Comparison of ENCODE assay signal across 25 cellular contexts in the genomic region with DNA sequence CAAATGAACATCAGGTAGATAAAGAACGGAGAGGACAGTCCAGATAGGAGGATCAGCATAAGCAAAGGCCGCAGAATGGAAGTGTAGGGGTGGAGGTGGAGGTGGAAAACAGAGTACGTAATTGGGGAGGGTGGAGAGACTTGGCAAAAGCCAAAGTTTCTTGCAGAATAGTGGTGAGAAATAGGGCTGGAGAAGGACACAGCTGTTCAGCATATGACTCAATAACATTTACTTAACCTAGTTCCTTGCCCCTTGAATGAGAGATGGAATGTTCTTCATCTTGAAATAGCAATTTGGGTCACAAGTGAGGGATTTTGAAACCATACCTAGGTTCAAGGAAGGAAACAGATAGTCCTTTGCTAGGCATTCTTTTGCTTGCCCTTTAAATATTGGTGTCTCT.
DNase-seq lines count a peak whose midpoint lies in the region; ATAC-seq and TF ChIP-seq lines count a peak whose summit lies in the region.
"Had no signal": no experiment of that assay in that cellular context is flagged by ENCODE, and none has a peak within 500 bp of the region (broad histone marks: within the 10 kb centered on the region; RNA-seq: fewer than 3 reads in every experiment).

No MANE protein-coding gene starts in this region.

- no peak for TF ChIP-seq CTCF in fibroblast of pulmonary artery (IDR thresholded peaks at IDR 0.05; ENCODE audit: low read length, missing control alignments)
- TF ChIP-seq CTCF in testis (IDR thresholded peaks at IDR 0.05), result no peak
- no peak for TF ChIP-seq CTCF in Calu3 (IDR thresholded peaks at IDR 0.05; ENCODE audit: unreplicated experiment)

- H3K4me3 Mint-ChIP-seq in Calu3 (ENCODE audit: low read depth, unreplicated experiment), result no peak overlapping the region
- no peak overlapping the region for H3K4me3 Mint-ChIP-seq in T-cell
- H3K4me3 Mint-ChIP-seq in activated naive CD4-positive, alpha-beta T cell treated with anti-CD3 and anti-CD28 coated beads, Interleukin-2, amount 10 ng/mL, durations not matched to agents 7 days and 5 days, result no peak overlapping the region
- H3K4me3 Mint-ChIP-seq: CD4-positive, alpha-beta memory T cell; nephron had no signal

- DNase-seq in amniotic epithelial cell (ENCODE audit: low read depth), result peak; percentile 59
- DNase-seq in fibroblast of pulmonary artery (ENCODE audit: low read depth), result peak; percentile 42
- DNase-seq in iris pigment epithelial cell (ENCODE audit: low read depth), result peak; percentile 94
- DNase-seq in testis, result peak; percentile 32
- no peak for DNase-seq in Calu3
- no peak for DNase-seq in caudate nucleus (lab: John Stamatoyannopoulos, UW)
- no peak for DNase-seq in T-cell
- DNase-seq in activated naive CD4-positive, alpha-beta T cell treated with anti-CD3 and anti-CD28 coated beads, Interleukin-2, amount 10 ng/mL, durations not matched to agents 7 days and 5 days, result no peak
- DNase-seq: activated CD4-positive, alpha-beta T cell treated with anti-CD3 and anti-CD28 coated beads, Interleukin-2, amount 50 U/mL, for 48 hours; activated CD4-positive, CD25-positive, alpha-beta regulatory T cell; activated effector memory CD4-positive, alpha-beta T cell treated with anti-CD3 and anti-CD28 coated beads, Interleukin-2, amount 50 U/mL, for 16 hours; adrenal gland; CD4-positive, alpha-beta memory T cell; cerebellar nuclear complex; glutamatergic neuron; midbrain; MV-4-11; NCI-H1694 treated with DMSO at 0.1 percent for 48 hours; NCI-H69; stimulated activated CD4-positive, alpha-beta T cell treated with anti-CD3 and anti-CD28 coated beads, Interleukin-1b, Interleukin-23, amount 100 ng/mL, for 48 hours; T1000 had no signal

- H3K27me3 ChIP-seq in testis, result no peaks in the 10 kb centered on the region
- H3K27me3 ChIP-seq: adrenal gland had no signal

- H3K36me3 Mint-ChIP-seq in Calu3 (ENCODE audit: insufficient read depth, unreplicated experiment) (no peaks in the 10 kb centered on the region), T-cell (no peaks in the 10 kb centered on the region)
- H3K36me3 Mint-ChIP-seq in activated naive CD4-positive, alpha-beta T cell treated with anti-CD3 and anti-CD28 coated beads, Interleukin-2, amount 10 ng/mL, durations not matched to agents 7 days and 5 days, result no peaks in the 10 kb centered on the region
- H3K36me3 Mint-ChIP-seq: CD4-positive, alpha-beta memory T cell had no signal

- intact Hi-C loops in testis (cut with DNase I; ENCODE audit: low total_unique reads), result loop anchor here (5.0 kb wide), 1 partner anchor 236 kb away; a partner anchor contains a TSS
- intact Hi-C loops in Calu3 (cut with micrococcal nuclease; ENCODE audit: unreplicated experiment), result no loop called here

- H3K4me1 Mint-ChIP-seq in Calu3 (ENCODE audit: low read depth, unreplicated experiment) (no peaks in the 10 kb centered on the region), T-cell (no peaks in the 10 kb centered on the region)
- H3K4me1 Mint-ChIP-seq in activated naive CD4-positive, alpha-beta T cell treated with anti-CD3 and anti-CD28 coated beads, Interleukin-2, amount 10 ng/mL, durations not matched to agents 7 days and 5 days, result no peaks in the 10 kb centered on the region
- H3K4me1 Mint-ChIP-seq: CD4-positive, alpha-beta memory T cell had no signal

- no peaks in the 10 kb centered on the region for H3K9me3 ChIP-seq in testis
- H3K9me3 ChIP-seq: adrenal gland, thoracic aorta had no signal

- BruUV-seq in Calu3 (replicated peaks; lab: Mats Ljungman, UMichigan), result no TSS peak

- no peak for ATAC-seq in T-cell (replicated peaks in 1 of 4)
- ATAC-seq: HCT116 had no signal

- H3K9me3 Mint-ChIP-seq in Calu3 (ENCODE audit: low read depth, unreplicated experiment) (peaks cover 3% of the 10 kb centered on the region), T-cell (no peaks in the 10 kb centered on the region)
- H3K9me3 Mint-ChIP-seq in activated naive CD4-positive, alpha-beta T cell treated with anti-CD3 and anti-CD28 coated beads, Interleukin-2, amount 10 ng/mL, durations not matched to agents 7 days and 5 days, result no peaks in the 10 kb centered on the region

- 65 to 72% methylated on average over 3 of the region's 3 CpGs for WGBS in testis, 2 donors

- CTCF ChIA-PET in Calu3 (lab: Charles Lee) (no interaction called here), T-cell (lab: Charles Lee) (no interaction called here)
- CTCF ChIA-PET in activated naive CD4-positive, alpha-beta T cell treated with anti-CD3 and anti-CD28 coated beads, Interleukin-2, amount 10 ng/mL, durations not matched to agents 7 days and 5 days (lab: Charles Lee), result no interaction called here

- POLR2A ChIA-PET in T-cell (lab: Charles Lee), result no interaction called here

- H3K4me1 ChIP-seq in testis, result peaks cover 18% of the 10 kb centered on the region
- H3K4me1 ChIP-seq: adrenal gland, parathyroid adenoma had no signal

- H3K4me3 ChIP-seq in fibroblast of pulmonary artery (replicated peaks; ENCODE audit: low read depth, low read length) (no peak overlapping the region), testis (no peak overlapping the region)
- H3K4me3 ChIP-seq: adrenal gland, thoracic aorta had no signal

- H3K27me3 Mint-ChIP-seq in Calu3 (ENCODE audit: unreplicated experiment) (peaks cover 10% of the 10 kb centered on the region), T-cell (peaks cover 0 to 2% of the 10 kb centered on the region in 2 donors)
- no peaks in the 10 kb centered on the region for H3K27me3 Mint-ChIP-seq in activated naive CD4-positive, alpha-beta T cell treated with anti-CD3 and anti-CD28 coated beads, Interleukin-2, amount 10 ng/mL, durations not matched to agents 7 days and 5 days
- H3K27me3 Mint-ChIP-seq: CD4-positive, alpha-beta memory T cell had no signal

- H3K27ac ChIP-seq in testis (peak overlapping the region in 1 of 2 donors; percentile 75), caudate nucleus (ENCODE audit: low read depth, low read length) (no peak overlapping the region)
- H3K27ac ChIP-seq: parathyroid adenoma, thoracic aorta had no signal

- H3K27ac Mint-ChIP-seq in Calu3 (ENCODE audit: unreplicated experiment) (no peak overlapping the region), T-cell (no peak overlapping the region)
- no peak overlapping the region for H3K27ac Mint-ChIP-seq in activated naive CD4-positive, alpha-beta T cell treated with anti-CD3 and anti-CD28 coated beads, Interleukin-2, amount 10 ng/mL, durations not matched to agents 7 days and 5 days
- H3K27ac Mint-ChIP-seq: CD4-positive, alpha-beta memory T cell; nephron had no signal

- no peak for TF ChIP-seq POLR2A in testis (IDR thresholded peaks at IDR 0.05)

- no peaks in the 10 kb centered on the region for H3K36me3 ChIP-seq in testis (ENCODE audit: low read depth, missing control alignments)
- H3K36me3 ChIP-seq: adrenal gland, thoracic aorta had no signal

Comparison
In these comparisons a context has a peak if more than half of its experiments do, and no peak if none do; other contexts are left out.
1. DNase-seq: peak in amniotic epithelial cell (single experiment), fibroblast of pulmonary artery (single experiment), iris pigment epithelial cell (single experiment) and testis (single experiment); none in Calu3 (single experiment), caudate nucleus (0 of 61), T-cell (0 of 34) and activated naive CD4-positive, alpha-beta T cell treated with anti-CD3 and anti-CD28 coated beads, Interleukin-2, amount 10 ng/mL, durations not matched to agents 7 days and 5 days (single experiment).